Comparison of ENCODE assay signal across 28 cellular contexts in the genomic region with DNA sequence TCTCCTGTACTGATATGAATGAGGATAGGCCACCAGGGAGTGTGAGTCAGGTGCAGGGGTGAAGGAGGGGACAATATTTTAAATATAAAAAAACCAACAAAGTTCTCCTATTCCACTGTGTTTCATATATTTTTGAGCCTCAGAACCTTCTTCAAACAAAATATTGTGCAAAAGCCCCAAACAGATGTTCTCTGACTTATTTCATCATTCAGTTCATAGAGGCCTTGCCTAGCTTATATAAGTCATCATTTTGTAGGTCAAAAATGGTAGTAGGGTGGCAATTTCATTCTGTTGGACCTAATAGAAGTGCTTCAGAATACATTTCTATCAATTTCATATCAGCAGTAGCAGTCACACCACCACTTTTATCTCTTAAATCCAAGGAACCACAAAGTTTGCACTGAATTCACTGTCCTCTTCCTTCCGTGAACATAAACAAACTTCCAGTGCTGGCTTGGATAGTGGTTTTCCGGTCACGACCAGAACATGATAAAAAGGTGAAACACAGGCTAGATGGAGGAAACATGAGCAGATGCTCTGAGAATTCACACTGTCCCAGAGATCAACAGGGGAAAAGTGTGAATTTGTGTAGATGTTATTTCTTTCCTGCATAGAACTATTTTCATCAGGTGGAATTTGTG.
"Had no signal": no experiment of that assay in that cellular context is flagged by ENCODE, and none has a peak within 500 bp of the region (broad histone marks: within the 10 kb centered on the region; RNA-seq: fewer than 3 reads in every experiment).

No MANE protein-coding gene starts in this region.

- H3K27ac ChIP-seq: heart right ventricle, left ventricle myocardium inferior, neural progenitor cell, right lobe of liver, skin epidermis, thoracic aorta, uterus had no signal

- DNase-seq: activated CD4-positive, alpha-beta memory T cell treated with anti-CD3 and anti-CD28 coated beads, Interleukin-2, amount 10 ng/mL, durations not matched to agents 7 days and 5 days; activated CD4-positive, alpha-beta T cell treated with anti-CD3 and anti-CD28 coated beads for 1 hour; activated CD4-positive, alpha-beta T cell treated with anti-CD3 and anti-CD28 coated beads, Interleukin-2, amount 10 ng/mL, durations not matched to agents 7 days and 5 days; activated CD8-positive, alpha-beta memory T cell treated with anti-CD3 and anti-CD28 coated beads, Interleukin-2, amount 10 ng/mL, durations not matched to agents 7 days and 5 days; activated effector memory CD4-positive, alpha-beta T cell treated with Interleukin-2 at 50 U/mL for 16 hours; activated naive CD4-positive, alpha-beta T cell treated with Interleukin-2 at 50 U/mL for 16 hours; aorta; central memory CD4-positive, alpha-beta T cell; endodermal cell; foreskin melanocyte; heart right ventricle; left ventricle myocardium inferior; mesendoderm; natural killer cell; posterior cingulate gyrus; right lobe of liver; stimulated activated CD4-positive, alpha-beta T cell treated with anti-CD3 and anti-CD28 coated beads, Interleukin-12 subunit alpha, Interleukin-12 subunit beta, amount 100 ng/mL, for 4 hours; stimulated activated CD4-positive, alpha-beta T cell treated with anti-CD3 and anti-CD28 coated beads, Interleukin-4, amount 100 ng/mL, for 1 hour; stimulated activated naive CD8-positive, alpha-beta T cell treated with anti-CD3 and anti-CD28 coated beads, Interleukin-15, Interleukin-2, amounts not matched to agents 100 U/mL and 50 U/mL, for 24 hours; SW 1271; T1000; uterus had no signal

- H3K4me1 ChIP-seq: heart right ventricle, left ventricle myocardium inferior, neural progenitor cell, right lobe of liver, uterus had no signal

- H3K4me3 ChIP-seq: heart right ventricle, left ventricle myocardium inferior, lung, neural progenitor cell, right lobe of liver, skin epidermis, thoracic aorta, uterus had no signal

- H3K27me3 ChIP-seq: neural progenitor cell, right lobe of liver, uterus had no signal

- ATAC-seq: activated CD8-positive, alpha-beta memory T cell treated with anti-CD3 and anti-CD28 coated beads, Interleukin-2, amount 10 ng/mL, durations not matched to agents 7 days and 5 days; esophagus mucosa; heart right ventricle; natural killer cell; stimulated activated naive CD8-positive, alpha-beta T cell treated with anti-CD3 and anti-CD28 coated beads, Interleukin-15, Interleukin-2, amounts not matched to agents 100 U/mL and 50 U/mL, for 24 hours; WTC11 had no signal

- H3K36me3 ChIP-seq: heart right ventricle, left ventricle myocardium inferior, neural progenitor cell, right lobe of liver, thoracic aorta, uterus had no signal

- H3K9me3 ChIP-seq: right lobe of liver, thoracic aorta, uterus had no signal
